28 cellular contexts compared by ENCODE assay signal in genomic region chr4:129231907-129232626, GRCh38.
DNase-seq lines count a peak whose midpoint lies in the region; ATAC-seq and TF ChIP-seq lines count a peak whose summit lies in the region.
"Had no signal": no experiment of that assay in that cellular context is flagged by ENCODE, and none has a peak within 500 bp of the region (broad histone marks: within the 10 kb centered on the region; RNA-seq: fewer than 3 reads in every experiment).

No MANE protein-coding gene starts in this region.

- intact Hi-C loops in activated T-helper 1 cell treated with anti-CD3 and anti-CD28 coated beads, Interleukin-12 subunit alpha, Interleukin-12 subunit beta, Interleukin-2, Interleukin-4 antibody, amounts not matched to agents 30 ng/mL and 10 ng/mL and 1 ng/mL, durations not matched to agents 14 hours and 24 hours and 36 hours (cut with micrococcal nuclease): no loop called here

- H3K4me3 Mint-ChIP-seq in brain (no peak overlapping the region), nephron progenitor cell (peak overlapping the region; percentile 32)
- H3K4me3 Mint-ChIP-seq in activated T-helper 1 cell treated with anti-CD3 and anti-CD28 coated beads, Interleukin-12 subunit alpha, Interleukin-12 subunit beta, Interleukin-2, Interleukin-4 antibody, amounts not matched to agents 30 ng/mL and 10 ng/mL and 1 ng/mL, durations not matched to agents 14 hours and 24 hours and 36 hours: no peak overlapping the region
- H3K4me3 Mint-ChIP-seq: activated naive CD8-positive, alpha-beta T cell treated with anti-CD3 and anti-CD28 coated beads, Interleukin-2, amount 50 U/mL, for 24 hours; activated T-cell treated with anti-CD3 and anti-CD28 coated beads, Interleukin-2, amount 50 U/mL, for 24 hours; IgD-negative memory B cell; naive B cell; stimulated activated naive B cell treated with anti-CD40 and anti-IgM and Interleukin-4, amounts not matched to agents 10 μg/mL and 1 μg/mL and 100 μg/mL, for 72 hours; WTC11 had no signal

- H3K9me3 Mint-ChIP-seq in brain (peaks cover 0 to 3% (median 0%) of the 10 kb centered on the region in 5 experiments), nephron progenitor cell (peaks cover 3% of the 10 kb centered on the region)
- H3K9me3 Mint-ChIP-seq in activated T-helper 1 cell treated with anti-CD3 and anti-CD28 coated beads, Interleukin-12 subunit alpha, Interleukin-12 subunit beta, Interleukin-2, Interleukin-4 antibody, amounts not matched to agents 30 ng/mL and 10 ng/mL and 1 ng/mL, durations not matched to agents 14 hours and 24 hours and 36 hours: no peaks in the 10 kb centered on the region
- H3K9me3 Mint-ChIP-seq: activated naive CD8-positive, alpha-beta T cell treated with anti-CD3 and anti-CD28 coated beads, Interleukin-2, amount 50 U/mL, for 24 hours; activated T-cell treated with anti-CD3 and anti-CD28 coated beads, Interleukin-2, amount 50 U/mL, for 24 hours had no signal

- ATAC-seq in HG03139 (IDR thresholded peaks at IDR 0.05; ENCODE audit: unreplicated experiment): no peak
- ATAC-seq: activated naive CD8-positive, alpha-beta T cell treated with anti-CD3 and anti-CD28 coated beads, Interleukin-2, amount 50 U/mL, for 24 hours; gastrocnemius medialis; HCT116; pancreas; stimulated activated naive B cell treated with anti-CD40 and anti-IgM and Interleukin-4, amounts not matched to agents 10 μg/mL and 1 μg/mL and 100 μg/mL, for 72 hours; WTC11 had no signal

- H3K4me1 Mint-ChIP-seq in brain: peaks cover 25% of the 10 kb centered on the region
- H3K4me1 Mint-ChIP-seq in nephron progenitor cell: peaks cover 37% of the 10 kb centered on the region
- no peaks in the 10 kb centered on the region for H3K4me1 Mint-ChIP-seq in activated T-helper 1 cell treated with anti-CD3 and anti-CD28 coated beads, Interleukin-12 subunit alpha, Interleukin-12 subunit beta, Interleukin-2, Interleukin-4 antibody, amounts not matched to agents 30 ng/mL and 10 ng/mL and 1 ng/mL, durations not matched to agents 14 hours and 24 hours and 36 hours (ENCODE audit: low read depth)
- H3K4me1 Mint-ChIP-seq: activated naive CD8-positive, alpha-beta T cell treated with anti-CD3 and anti-CD28 coated beads, Interleukin-2, amount 50 U/mL, for 24 hours; naive B cell; stimulated activated naive B cell treated with anti-CD40 and anti-IgM and Interleukin-4, amounts not matched to agents 10 μg/mL and 1 μg/mL and 100 μg/mL, for 72 hours; WTC11 had no signal

- peak; percentile 29 for DNase-seq in A172 (ENCODE audit: low spot score)
- peak; percentile 70 for DNase-seq in NCI-H2227 treated with DMSO at 0.1 percent for 48 hours (lab: John Stamatoyannopoulos, UW)
- no peak for DNase-seq in nephron progenitor cell
- no peak for DNase-seq in DMS 273 treated with DMSO at 0.1 percent for 48 hours (lab: John Stamatoyannopoulos, UW)
- no peak for DNase-seq in activated T-helper 1 cell treated with anti-CD3 and anti-CD28 coated beads, Interleukin-12 subunit alpha, Interleukin-12 subunit beta, Interleukin-2, Interleukin-4 antibody, amounts not matched to agents 30 ng/mL and 10 ng/mL and 1 ng/mL, durations not matched to agents 14 hours and 24 hours and 36 hours (ENCODE audit: low spot score)
- no peak for DNase-seq in GM19240 (ENCODE audit: insufficient read length, low spot score)
- DNase-seq: 8988T; activated gamma-delta T cell; activated naive CD8-positive, alpha-beta T cell treated with anti-CD3 and anti-CD28 coated beads, Interleukin-2, amount 50 U/mL, for 24 hours; activated T-cell treated with anti-CD3 and anti-CD28 coated beads, Interleukin-2, amount 50 U/mL, for 24 hours; central memory CD4-positive, alpha-beta T cell; DND-41; gastrocnemius medialis; GF-D8; midbrain; naive B cell; NCI-H187; pancreas; Peyer's patch; retina; SJCRH30; stimulated activated naive B cell treated with anti-CD40 and anti-IgM and Interleukin-4, amounts not matched to agents 10 μg/mL and 1 μg/mL and 100 μg/mL, for 72 hours; testis had no signal

- H3K27me3 Mint-ChIP-seq in brain (no peaks in the 10 kb centered on the region), nephron progenitor cell (ENCODE audit: low read depth, poor library complexity) (peaks cover 3% of the 10 kb centered on the region)
- peaks cover 3% of the 10 kb centered on the region for H3K27me3 Mint-ChIP-seq in activated T-helper 1 cell treated with anti-CD3 and anti-CD28 coated beads, Interleukin-12 subunit alpha, Interleukin-12 subunit beta, Interleukin-2, Interleukin-4 antibody, amounts not matched to agents 30 ng/mL and 10 ng/mL and 1 ng/mL, durations not matched to agents 14 hours and 24 hours and 36 hours (ENCODE audit: insufficient read depth)
- H3K27me3 Mint-ChIP-seq: activated naive CD8-positive, alpha-beta T cell treated with anti-CD3 and anti-CD28 coated beads, Interleukin-2, amount 50 U/mL, for 24 hours had no signal

- H3K27ac Mint-ChIP-seq in brain (peak overlapping the region in 4 of 5 experiments; percentile 31 to 92 (median 65)), nephron progenitor cell (peak overlapping the region; percentile 89)
- H3K27ac Mint-ChIP-seq in activated T-helper 1 cell treated with anti-CD3 and anti-CD28 coated beads, Interleukin-12 subunit alpha, Interleukin-12 subunit beta, Interleukin-2, Interleukin-4 antibody, amounts not matched to agents 30 ng/mL and 10 ng/mL and 1 ng/mL, durations not matched to agents 14 hours and 24 hours and 36 hours: no peak overlapping the region
- H3K27ac Mint-ChIP-seq: activated naive CD8-positive, alpha-beta T cell treated with anti-CD3 and anti-CD28 coated beads, Interleukin-2, amount 50 U/mL, for 24 hours; activated T-cell treated with anti-CD3 and anti-CD28 coated beads, Interleukin-2, amount 50 U/mL, for 24 hours; IgD-negative memory B cell; naive B cell; stimulated activated naive B cell treated with anti-CD40 and anti-IgM and Interleukin-4, amounts not matched to agents 10 μg/mL and 1 μg/mL and 100 μg/mL, for 72 hours; WTC11 had no signal

- no peaks in the 10 kb centered on the region for H3K36me3 Mint-ChIP-seq in brain
- no peaks in the 10 kb centered on the region for H3K36me3 Mint-ChIP-seq in nephron progenitor cell (ENCODE audit: low read depth)
- no peaks in the 10 kb centered on the region for H3K36me3 Mint-ChIP-seq in activated T-helper 1 cell treated with anti-CD3 and anti-CD28 coated beads, Interleukin-12 subunit alpha, Interleukin-12 subunit beta, Interleukin-2, Interleukin-4 antibody, amounts not matched to agents 30 ng/mL and 10 ng/mL and 1 ng/mL, durations not matched to agents 14 hours and 24 hours and 36 hours (ENCODE audit: low read depth)
- H3K36me3 Mint-ChIP-seq: IgD-negative memory B cell; naive B cell; stimulated activated naive B cell treated with anti-CD40 and anti-IgM and Interleukin-4, amounts not matched to agents 10 μg/mL and 1 μg/mL and 100 μg/mL, for 72 hours; WTC11 had no signal

- TF ChIP-seq CTCF in brain (conservative IDR thresholded peaks at IDR 0.05): no peak
- TF ChIP-seq CTCF in nephron progenitor cell (IDR thresholded peaks at IDR 0.05): no peak

Comparison
In these comparisons a context has a peak if more than half of its experiments do, and no peak if none do; other contexts are left out.
1. DNase-seq: peak in A172 (single experiment) and NCI-H2227 treated with DMSO at 0.1 percent for 48 hours (single experiment); none in nephron progenitor cell (single experiment), DMS 273 treated with DMSO at 0.1 percent for 48 hours (single experiment), activated T-helper 1 cell treated with anti-CD3 and anti-CD28 coated beads, Interleukin-12 subunit alpha, Interleukin-12 subunit beta, Interleukin-2, Interleukin-4 antibody, amounts not matched to agents 30 ng/mL and 10 ng/mL and 1 ng/mL, durations not matched to agents 14 hours and 24 hours and 36 hours (single experiment) and GM19240 (single experiment).